ENCODE assay signal across 8 cellular contexts in the genomic region with DNA sequence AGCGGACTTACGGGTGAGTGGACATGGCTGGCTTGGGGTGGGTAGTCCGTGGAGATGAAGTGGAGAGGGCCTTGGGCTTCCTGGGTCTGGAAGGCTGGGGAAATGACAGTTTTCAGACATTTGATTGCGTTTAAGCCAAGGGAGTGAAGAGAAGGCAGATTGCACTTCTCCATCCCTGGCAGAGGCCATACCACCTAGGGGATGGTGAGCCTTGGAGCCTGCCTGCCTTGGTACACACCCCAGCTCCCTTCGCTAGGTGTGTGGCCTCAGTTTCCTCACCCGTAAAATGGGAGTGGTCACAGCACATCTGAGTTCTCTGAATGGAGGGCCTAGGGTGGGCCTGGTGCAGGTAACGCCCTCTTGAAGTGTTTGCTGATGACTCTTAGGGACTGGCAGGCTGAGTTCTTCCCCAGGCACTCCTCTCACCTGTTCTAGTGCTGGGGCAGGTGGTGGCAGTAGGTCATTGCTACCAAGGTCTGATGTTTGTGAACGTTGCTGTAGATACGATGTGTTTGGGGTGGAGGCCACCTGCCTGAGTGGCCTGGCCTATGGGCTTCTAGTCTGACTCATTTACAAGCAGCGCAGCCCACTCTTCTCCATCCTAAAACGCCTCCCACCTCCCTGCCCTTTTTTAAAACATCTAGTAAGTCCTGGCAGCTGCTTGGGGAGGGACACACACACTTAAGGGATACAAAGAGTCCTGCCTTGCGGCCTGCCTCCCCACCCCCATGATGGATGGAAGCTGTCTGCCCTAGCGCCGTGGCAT. TPM values are rescaled to one million over a fixed set of nuclear protein-coding genes. Genes with fewer than 3 reads are reported as not detected.
DNase-seq lines count a peak whose midpoint lies in the region; ATAC-seq, FAIRE-seq and TF ChIP-seq lines count a peak whose summit lies in the region.

No MANE protein-coding gene starts in this region.

- no peak for TF ChIP-seq CTCF in mesothelial cell of epicardium (IDR thresholded peaks at IDR 0.05; ENCODE audit: unreplicated experiment)

- H3K4me2 ChIP-seq in BLaER1 treated with 17β-estradiol and CSF1 and Interleukin-3, amounts not matched to agents 10 nM and 100 nM, result peak overlapping the region; percentile 95 to 100 (median 99)

- H3K27me3 ChIP-seq in BLaER1 treated with 17β-estradiol and CSF1 and Interleukin-3, amounts not matched to agents 10 nM and 100 nM, result no peaks in the 10 kb centered on the region

- FAIRE-seq in HTR-8/SVneo (lab: Jason Lieb, UNC), result peak; percentile 38

- H3K36me3 ChIP-seq in BLaER1 treated with 17β-estradiol and CSF1 and Interleukin-3, amounts not matched to agents 10 nM and 100 nM, result peaks cover 46 to 66% (median 65%) of the 10 kb centered on the region in 11 experiments

- H3K4me3 ChIP-seq in BLaER1 treated with 17β-estradiol and CSF1 and Interleukin-3, amounts not matched to agents 10 nM and 100 nM, result peak overlapping the region; percentile 82 to 100 (median 95)

- H3K9ac ChIP-seq in BLaER1 treated with 17β-estradiol and CSF1 and Interleukin-3, amounts not matched to agents 10 nM and 100 nM, result peak overlapping the region; percentile 86 to 100 (median 98)

- H3K4me1 Mint-ChIP-seq in mesothelial cell of epicardium, result peaks cover 30% of the 10 kb centered on the region

- peaks cover 32 to 44% of the 10 kb centered on the region in 2 donors for H3K36me3 Mint-ChIP-seq in activated naive CD4-positive, alpha-beta T cell treated with anti-CD3 and anti-CD28 coated beads, Interleukin-2, amount 50 U/mL, for 72 hours
- peaks cover 18% of the 10 kb centered on the region for H3K36me3 Mint-ChIP-seq in mesothelial cell of epicardium

- peaks cover 0 to 11% (median 0%) of the 10 kb centered on the region in 11 experiments; a peak in 6 of 22 replicates for H3K9me3 ChIP-seq in BLaER1 treated with 17β-estradiol and CSF1 and Interleukin-3, amounts not matched to agents 10 nM and 100 nM (replicated peaks in 1 of 11)

- H3K4me1 ChIP-seq in BLaER1 treated with 17β-estradiol and CSF1 and Interleukin-3, amounts not matched to agents 10 nM and 100 nM, result peaks cover 75 to 81% (median 77%) of the 10 kb centered on the region in 10 experiments

- no peaks in the 10 kb centered on the region for H3K27me3 Mint-ChIP-seq in mesothelial cell of epicardium (ENCODE audit: low read depth)

- peak overlapping the region; percentile 93 to 96 for H3K27ac Mint-ChIP-seq in activated naive CD4-positive, alpha-beta T cell treated with anti-CD3 and anti-CD28 coated beads, Interleukin-2, amount 50 U/mL, for 72 hours
- peak overlapping the region; percentile 68 for H3K27ac Mint-ChIP-seq in mesothelial cell of epicardium

- H3K4me3 Mint-ChIP-seq in mesothelial cell of epicardium, result peak overlapping the region; percentile 83

- peak overlapping the region; percentile 64 to 99 (median 96); a peak in 18 of 22 replicates for H3K27ac ChIP-seq in BLaER1 treated with 17β-estradiol and CSF1 and Interleukin-3, amounts not matched to agents 10 nM and 100 nM

- no peak for ATAC-seq in activated naive CD4-positive, alpha-beta T cell treated with anti-CD3 and anti-CD28 coated beads, Interleukin-2, amount 50 U/mL, for 72 hours
- ATAC-seq in GM19395 (IDR thresholded peaks at IDR 0.05; ENCODE audit: unreplicated experiment) (no peak), HG03460 (IDR thresholded peaks at IDR 0.05; ENCODE audit: unreplicated experiment) (no peak)

- H4K20me1 ChIP-seq in BLaER1 treated with 17β-estradiol and CSF1 and Interleukin-3, amounts not matched to agents 10 nM and 100 nM, result peaks cover 63 to 72% (median 71%) of the 10 kb centered on the region in 11 experiments

- DNase-seq in HTR-8/SVneo (ENCODE audit: insufficient read length, low spot score) (no peak), mesothelial cell of epicardium (ENCODE audit: low spot score in 2 of 2, unreplicated experiment in 2 of 2) (no peak), D341Med (ENCODE audit: low spot score) (no peak), DMS 273 treated with DMSO at 0.1 percent for 48 hours (lab: John Stamatoyannopoulos, UW) (no peak)
- no peak for DNase-seq in activated naive CD4-positive, alpha-beta T cell treated with anti-CD3 and anti-CD28 coated beads, Interleukin-2, amount 50 U/mL, for 72 hours (ENCODE audit: low spot score in 2 of 2)

- H3K9me3 Mint-ChIP-seq in activated naive CD4-positive, alpha-beta T cell treated with anti-CD3 and anti-CD28 coated beads, Interleukin-2, amount 50 U/mL, for 72 hours, result no peaks in the 10 kb centered on the region
- H3K9me3 Mint-ChIP-seq in mesothelial cell of epicardium, result no peaks in the 10 kb centered on the region

RNA-seq across cellular contexts. Expression of gene RBM38, which starts 2.3 kb away (rescaled TPM):
- total RNA-seq in activated naive CD4-positive, alpha-beta T cell treated with anti-CD3 and anti-CD28 coated beads, Interleukin-2, amount 50 U/mL, for 72 hours, result 10 to 100 TPM; 43.4 to 97.5 TPM
- total RNA-seq in mesothelial cell of epicardium, result 23.8 to 25.6 TPM (median 25.3 TPM) in 3 replicates

RNA-seq across cellular contexts. Expression of gene RAE1, which starts 42.4 kb away (rescaled TPM):
- 10 to 100 TPM; 47.3 to 67.5 TPM for total RNA-seq in activated naive CD4-positive, alpha-beta T cell treated with anti-CD3 and anti-CD28 coated beads, Interleukin-2, amount 50 U/mL, for 72 hours
- 44.3 to 45.2 TPM (median 44.4 TPM) in 3 replicates for total RNA-seq in mesothelial cell of epicardium
